In the genomic region with DNA sequence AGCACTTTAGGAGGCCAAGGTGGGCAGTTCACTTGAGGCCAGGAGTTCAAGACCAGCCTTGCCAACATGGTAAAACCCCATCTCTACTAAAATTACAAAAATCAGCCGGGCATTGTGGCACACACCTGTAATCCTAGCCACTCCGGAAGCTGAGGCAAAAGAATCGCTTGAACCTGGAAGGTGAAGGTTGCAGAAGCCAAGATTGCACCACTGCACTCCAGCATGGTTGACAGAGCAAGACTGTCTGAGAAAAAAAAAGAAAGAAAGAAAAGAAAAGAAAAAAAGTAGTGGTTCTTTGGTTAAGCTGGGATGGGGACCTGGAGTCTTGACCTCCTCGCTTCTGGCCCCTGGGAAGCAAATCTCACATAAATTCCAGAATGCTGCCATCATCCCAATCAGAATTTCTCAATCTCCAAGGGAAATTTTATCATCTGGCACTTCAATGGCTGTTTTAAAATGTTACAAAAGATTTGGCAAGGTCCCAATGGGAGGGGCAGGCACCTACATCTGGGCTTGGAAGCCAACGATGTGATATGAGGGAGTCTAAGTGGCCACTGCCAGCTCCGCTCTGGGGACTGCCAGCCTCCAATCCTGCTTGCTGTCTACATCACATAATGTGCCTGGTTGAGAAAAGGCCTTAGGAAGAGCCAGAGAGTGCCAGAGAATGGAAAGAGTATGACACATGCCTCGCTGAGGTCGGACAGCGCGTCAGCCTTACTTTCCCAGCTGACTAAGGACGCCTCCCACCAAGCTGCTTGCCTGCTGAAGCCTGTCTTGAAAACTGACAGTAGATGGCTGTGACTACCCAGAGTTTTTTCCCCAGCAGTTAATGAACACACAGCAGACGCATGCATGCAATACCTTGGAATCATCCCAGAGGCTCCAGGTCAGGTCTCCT, we compare ENCODE assay signal across 2 cellular contexts.
TF ChIP-seq lines count a peak whose summit lies in the region.

No MANE protein-coding gene starts in this region.

TF ChIP-seq in Ishikawa, 13 proteins besides CTCF, POLR2A, EP300 and RAD21 (continued from another document):
- TF ChIP-seq, protein P1, sequence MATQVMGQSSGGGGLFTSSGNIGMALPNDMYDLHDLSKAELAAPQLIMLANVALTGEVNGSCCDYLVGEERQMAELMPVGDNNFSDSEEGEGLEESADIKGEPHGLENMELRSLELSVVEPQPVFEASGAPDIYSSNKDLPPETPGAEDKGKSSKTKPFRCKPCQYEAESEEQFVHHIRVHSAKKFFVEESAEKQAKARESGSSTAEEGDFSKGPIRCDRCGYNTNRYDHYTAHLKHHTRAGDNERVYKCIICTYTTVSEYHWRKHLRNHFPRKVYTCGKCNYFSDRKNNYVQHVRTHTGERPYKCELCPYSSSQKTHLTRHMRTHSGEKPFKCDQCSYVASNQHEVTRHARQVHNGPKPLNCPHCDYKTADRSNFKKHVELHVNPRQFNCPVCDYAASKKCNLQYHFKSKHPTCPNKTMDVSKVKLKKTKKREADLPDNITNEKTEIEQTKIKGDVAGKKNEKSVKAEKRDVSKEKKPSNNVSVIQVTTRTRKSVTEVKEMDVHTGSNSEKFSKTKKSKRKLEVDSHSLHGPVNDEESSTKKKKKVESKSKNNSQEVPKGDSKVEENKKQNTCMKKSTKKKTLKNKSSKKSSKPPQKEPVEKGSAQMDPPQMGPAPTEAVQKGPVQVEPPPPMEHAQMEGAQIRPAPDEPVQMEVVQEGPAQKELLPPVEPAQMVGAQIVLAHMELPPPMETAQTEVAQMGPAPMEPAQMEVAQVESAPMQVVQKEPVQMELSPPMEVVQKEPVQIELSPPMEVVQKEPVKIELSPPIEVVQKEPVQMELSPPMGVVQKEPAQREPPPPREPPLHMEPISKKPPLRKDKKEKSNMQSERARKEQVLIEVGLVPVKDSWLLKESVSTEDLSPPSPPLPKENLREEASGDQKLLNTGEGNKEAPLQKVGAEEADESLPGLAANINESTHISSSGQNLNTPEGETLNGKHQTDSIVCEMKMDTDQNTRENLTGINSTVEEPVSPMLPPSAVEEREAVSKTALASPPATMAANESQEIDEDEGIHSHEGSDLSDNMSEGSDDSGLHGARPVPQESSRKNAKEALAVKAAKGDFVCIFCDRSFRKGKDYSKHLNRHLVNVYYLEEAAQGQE (IDR thresholded peaks at IDR 0.05; ENCODE audit: low read depth), result no peak
- peak; percentile 80 for TF ChIP-seq TCF12 (IDR thresholded peaks at IDR 0.05; ENCODE audit: low read depth)
- TF ChIP-seq CREB1 (IDR thresholded peaks at IDR 0.05; ENCODE audit: low read depth), result no peak
- no peak for TF ChIP-seq ZBTB7A (IDR thresholded peaks at IDR 0.05; ENCODE audit: low read depth)
- peak; percentile 83 for TF ChIP-seq FOXM1 (IDR thresholded peaks at IDR 0.05; ENCODE audit: borderline replicate concordance, low read depth)
- 0 out of 2 replicates have a peak, but pooled peaks have one; percentile 28 for TF ChIP-seq YY1 (IDR thresholded peaks at IDR 0.05; ENCODE audit: low read depth)
- TF ChIP-seq, protein P2, sequence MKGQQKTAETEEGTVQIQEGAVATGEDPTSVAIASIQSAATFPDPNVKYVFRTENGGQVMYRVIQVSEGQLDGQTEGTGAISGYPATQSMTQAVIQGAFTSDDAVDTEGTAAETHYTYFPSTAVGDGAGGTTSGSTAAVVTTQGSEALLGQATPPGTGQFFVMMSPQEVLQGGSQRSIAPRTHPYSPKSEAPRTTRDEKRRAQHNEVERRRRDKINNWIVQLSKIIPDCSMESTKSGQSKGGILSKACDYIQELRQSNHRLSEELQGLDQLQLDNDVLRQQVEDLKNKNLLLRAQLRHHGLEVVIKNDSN (IDR thresholded peaks at IDR 0.05), result no peak
- TF ChIP-seq TEAD4 (IDR thresholded peaks at IDR 0.05), result peak; percentile 83
- TF ChIP-seq, protein P3, sequence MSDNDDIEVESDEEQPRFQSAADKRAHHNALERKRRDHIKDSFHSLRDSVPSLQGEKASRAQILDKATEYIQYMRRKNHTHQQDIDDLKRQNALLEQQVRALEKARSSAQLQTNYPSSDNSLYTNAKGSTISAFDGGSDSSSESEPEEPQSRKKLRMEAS (IDR thresholded peaks at IDR 0.05), result no peak
- TF ChIP-seq TAF1 (IDR thresholded peaks at IDR 0.05; ENCODE audit: low read depth), result no peak
- TF ChIP-seq CEBPB (IDR thresholded peaks at IDR 0.05), result peak; percentile 89
TF ChIP-seq in Ishikawa: peak in this region for 6.

TF ChIP-seq in HepG2, 621 proteins besides CTCF, POLR2A, EP300 and RAD21 (continued from another document):
- TF ChIP-seq, protein P4, sequence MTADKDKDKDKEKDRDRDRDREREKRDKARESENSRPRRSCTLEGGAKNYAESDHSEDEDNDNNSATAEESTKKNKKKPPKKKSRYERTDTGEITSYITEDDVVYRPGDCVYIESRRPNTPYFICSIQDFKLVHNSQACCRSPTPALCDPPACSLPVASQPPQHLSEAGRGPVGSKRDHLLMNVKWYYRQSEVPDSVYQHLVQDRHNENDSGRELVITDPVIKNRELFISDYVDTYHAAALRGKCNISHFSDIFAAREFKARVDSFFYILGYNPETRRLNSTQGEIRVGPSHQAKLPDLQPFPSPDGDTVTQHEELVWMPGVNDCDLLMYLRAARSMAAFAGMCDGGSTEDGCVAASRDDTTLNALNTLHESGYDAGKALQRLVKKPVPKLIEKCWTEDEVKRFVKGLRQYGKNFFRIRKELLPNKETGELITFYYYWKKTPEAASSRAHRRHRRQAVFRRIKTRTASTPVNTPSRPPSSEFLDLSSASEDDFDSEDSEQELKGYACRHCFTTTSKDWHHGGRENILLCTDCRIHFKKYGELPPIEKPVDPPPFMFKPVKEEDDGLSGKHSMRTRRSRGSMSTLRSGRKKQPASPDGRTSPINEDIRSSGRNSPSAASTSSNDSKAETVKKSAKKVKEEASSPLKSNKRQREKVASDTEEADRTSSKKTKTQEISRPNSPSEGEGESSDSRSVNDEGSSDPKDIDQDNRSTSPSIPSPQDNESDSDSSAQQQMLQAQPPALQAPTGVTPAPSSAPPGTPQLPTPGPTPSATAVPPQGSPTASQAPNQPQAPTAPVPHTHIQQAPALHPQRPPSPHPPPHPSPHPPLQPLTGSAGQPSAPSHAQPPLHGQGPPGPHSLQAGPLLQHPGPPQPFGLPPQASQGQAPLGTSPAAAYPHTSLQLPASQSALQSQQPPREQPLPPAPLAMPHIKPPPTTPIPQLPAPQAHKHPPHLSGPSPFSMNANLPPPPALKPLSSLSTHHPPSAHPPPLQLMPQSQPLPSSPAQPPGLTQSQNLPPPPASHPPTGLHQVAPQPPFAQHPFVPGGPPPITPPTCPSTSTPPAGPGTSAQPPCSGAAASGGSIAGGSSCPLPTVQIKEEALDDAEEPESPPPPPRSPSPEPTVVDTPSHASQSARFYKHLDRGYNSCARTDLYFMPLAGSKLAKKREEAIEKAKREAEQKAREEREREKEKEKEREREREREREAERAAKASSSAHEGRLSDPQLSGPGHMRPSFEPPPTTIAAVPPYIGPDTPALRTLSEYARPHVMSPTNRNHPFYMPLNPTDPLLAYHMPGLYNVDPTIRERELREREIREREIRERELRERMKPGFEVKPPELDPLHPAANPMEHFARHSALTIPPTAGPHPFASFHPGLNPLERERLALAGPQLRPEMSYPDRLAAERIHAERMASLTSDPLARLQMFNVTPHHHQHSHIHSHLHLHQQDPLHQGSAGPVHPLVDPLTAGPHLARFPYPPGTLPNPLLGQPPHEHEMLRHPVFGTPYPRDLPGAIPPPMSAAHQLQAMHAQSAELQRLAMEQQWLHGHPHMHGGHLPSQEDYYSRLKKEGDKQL (CRISPR knock-in tag; IDR thresholded peaks at IDR 0.05; ENCODE audit: low read depth), result no peak
- TF ChIP-seq, protein P5, sequence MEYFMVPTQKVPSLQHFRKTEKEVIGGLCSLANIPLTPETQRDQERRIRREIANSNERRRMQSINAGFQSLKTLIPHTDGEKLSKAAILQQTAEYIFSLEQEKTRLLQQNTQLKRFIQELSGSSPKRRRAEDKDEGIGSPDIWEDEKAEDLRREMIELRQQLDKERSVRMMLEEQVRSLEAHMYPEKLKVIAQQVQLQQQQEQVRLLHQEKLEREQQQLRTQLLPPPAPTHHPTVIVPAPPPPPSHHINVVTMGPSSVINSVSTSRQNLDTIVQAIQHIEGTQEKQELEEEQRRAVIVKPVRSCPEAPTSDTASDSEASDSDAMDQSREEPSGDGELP (IDR thresholded peaks at IDR 0.05; ENCODE audit: borderline replicate concordance, low read depth), result peak; percentile 52; the same call in 1 of the 2 replicates
- TF ChIP-seq, protein P6, sequence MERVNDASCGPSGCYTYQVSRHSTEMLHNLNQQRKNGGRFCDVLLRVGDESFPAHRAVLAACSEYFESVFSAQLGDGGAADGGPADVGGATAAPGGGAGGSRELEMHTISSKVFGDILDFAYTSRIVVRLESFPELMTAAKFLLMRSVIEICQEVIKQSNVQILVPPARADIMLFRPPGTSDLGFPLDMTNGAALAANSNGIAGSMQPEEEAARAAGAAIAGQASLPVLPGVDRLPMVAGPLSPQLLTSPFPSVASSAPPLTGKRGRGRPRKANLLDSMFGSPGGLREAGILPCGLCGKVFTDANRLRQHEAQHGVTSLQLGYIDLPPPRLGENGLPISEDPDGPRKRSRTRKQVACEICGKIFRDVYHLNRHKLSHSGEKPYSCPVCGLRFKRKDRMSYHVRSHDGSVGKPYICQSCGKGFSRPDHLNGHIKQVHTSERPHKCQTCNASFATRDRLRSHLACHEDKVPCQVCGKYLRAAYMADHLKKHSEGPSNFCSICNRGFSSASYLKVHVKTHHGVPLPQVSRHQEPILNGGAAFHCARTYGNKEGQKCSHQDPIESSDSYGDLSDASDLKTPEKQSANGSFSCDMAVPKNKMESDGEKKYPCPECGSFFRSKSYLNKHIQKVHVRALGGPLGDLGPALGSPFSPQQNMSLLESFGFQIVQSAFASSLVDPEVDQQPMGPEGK (CRISPR knock-in tag; IDR thresholded peaks at IDR 0.05), result 0 out of 2 replicates have a peak, but pooled peaks have one; percentile 10
- TF ChIP-seq GATAD2A (CRISPR knock-in tag; IDR thresholded peaks at IDR 0.05), result peak; percentile 29; the same call in 1 of the 2 replicates
- TF ChIP-seq RXRB (CRISPR knock-in tag; IDR thresholded peaks at IDR 0.05; ENCODE audit: borderline replicate concordance), result peak; percentile 20; the same call in 1 of the 2 replicates
- no peak for TF ChIP-seq DNMT3B (CRISPR knock-in tag; conservative IDR thresholded peaks at IDR 0.05)
- peak; percentile 34; the same call in 1 of the 2 replicates for TF ChIP-seq ZNF292 (CRISPR knock-in tag; IDR thresholded peaks at IDR 0.05; ENCODE audit: borderline replicate concordance, low read depth)
- TF ChIP-seq SAP130 (CRISPR knock-in tag; IDR thresholded peaks at IDR 0.05; ENCODE audit: low read depth), result peak; percentile 53
- no peak for TF ChIP-seq ZNF7 (CRISPR knock-in tag; IDR thresholded peaks at IDR 0.05)
- TF ChIP-seq STAG1 (CRISPR knock-in tag; IDR thresholded peaks at IDR 0.05), result peak; percentile 36; the same call in 1 of the 2 replicates
- TF ChIP-seq, protein P7, sequence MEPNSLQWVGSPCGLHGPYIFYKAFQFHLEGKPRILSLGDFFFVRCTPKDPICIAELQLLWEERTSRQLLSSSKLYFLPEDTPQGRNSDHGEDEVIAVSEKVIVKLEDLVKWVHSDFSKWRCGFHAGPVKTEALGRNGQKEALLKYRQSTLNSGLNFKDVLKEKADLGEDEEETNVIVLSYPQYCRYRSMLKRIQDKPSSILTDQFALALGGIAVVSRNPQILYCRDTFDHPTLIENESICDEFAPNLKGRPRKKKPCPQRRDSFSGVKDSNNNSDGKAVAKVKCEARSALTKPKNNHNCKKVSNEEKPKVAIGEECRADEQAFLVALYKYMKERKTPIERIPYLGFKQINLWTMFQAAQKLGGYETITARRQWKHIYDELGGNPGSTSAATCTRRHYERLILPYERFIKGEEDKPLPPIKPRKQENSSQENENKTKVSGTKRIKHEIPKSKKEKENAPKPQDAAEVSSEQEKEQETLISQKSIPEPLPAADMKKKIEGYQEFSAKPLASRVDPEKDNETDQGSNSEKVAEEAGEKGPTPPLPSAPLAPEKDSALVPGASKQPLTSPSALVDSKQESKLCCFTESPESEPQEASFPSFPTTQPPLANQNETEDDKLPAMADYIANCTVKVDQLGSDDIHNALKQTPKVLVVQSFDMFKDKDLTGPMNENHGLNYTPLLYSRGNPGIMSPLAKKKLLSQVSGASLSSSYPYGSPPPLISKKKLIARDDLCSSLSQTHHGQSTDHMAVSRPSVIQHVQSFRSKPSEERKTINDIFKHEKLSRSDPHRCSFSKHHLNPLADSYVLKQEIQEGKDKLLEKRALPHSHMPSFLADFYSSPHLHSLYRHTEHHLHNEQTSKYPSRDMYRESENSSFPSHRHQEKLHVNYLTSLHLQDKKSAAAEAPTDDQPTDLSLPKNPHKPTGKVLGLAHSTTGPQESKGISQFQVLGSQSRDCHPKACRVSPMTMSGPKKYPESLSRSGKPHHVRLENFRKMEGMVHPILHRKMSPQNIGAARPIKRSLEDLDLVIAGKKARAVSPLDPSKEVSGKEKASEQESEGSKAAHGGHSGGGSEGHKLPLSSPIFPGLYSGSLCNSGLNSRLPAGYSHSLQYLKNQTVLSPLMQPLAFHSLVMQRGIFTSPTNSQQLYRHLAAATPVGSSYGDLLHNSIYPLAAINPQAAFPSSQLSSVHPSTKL (CRISPR knock-in tag; IDR thresholded peaks at IDR 0.05), result peak; percentile 11; the same call in 1 of the 2 replicates
